ENCODE assay signal across 17 cellular contexts in the genomic region with DNA sequence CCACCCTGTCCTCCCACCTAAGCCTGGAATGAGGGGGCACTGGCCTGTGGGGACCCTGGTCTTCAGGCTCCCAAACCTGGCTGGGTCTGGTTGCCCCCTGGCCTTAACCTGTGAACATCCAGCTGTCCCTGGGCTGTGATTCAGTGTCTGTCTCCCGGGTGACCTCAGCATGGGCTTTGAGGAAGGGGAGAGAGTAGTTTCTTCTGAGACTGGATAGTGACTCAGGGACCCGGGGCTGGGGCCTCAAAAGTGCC. TPM values are rescaled to one million over a fixed set of nuclear protein-coding genes. Genes with fewer than 3 reads are reported as not detected.
DNase-seq lines count a peak whose midpoint lies in the region; ATAC-seq, FAIRE-seq and TF ChIP-seq lines count a peak whose summit lies in the region.
"Had no signal": no experiment of that assay in that cellular context is flagged by ENCODE, and none has a peak within 500 bp of the region (broad histone marks: within the 10 kb centered on the region; RNA-seq: fewer than 3 reads in every experiment).

No MANE protein-coding gene starts in this region.

- no peak overlapping the region for H3K4me3 Mint-ChIP-seq in neural progenitor cell
- H3K4me3 Mint-ChIP-seq: activated naive CD4-positive, alpha-beta T cell treated with anti-CD3 and anti-CD28 coated beads, Interleukin-2, amount 10 ng/mL, durations not matched to agents 7 days and 5 days had no signal

- FAIRE-seq in A549 (lab: Jason Lieb, UNC): no peak
- FAIRE-seq: GM18507, HTR-8/SVneo had no signal

- no peaks in the 10 kb centered on the region for H3K9me3 ChIP-seq in A549
- H3K9me3 ChIP-seq in PC-3 (ENCODE audit: low read length): no peaks in the 10 kb centered on the region
- no peaks in the 10 kb centered on the region for H3K9me3 ChIP-seq in esophagus squamous epithelium
- H3K9me3 ChIP-seq in neural progenitor cell (ENCODE audit: low read depth): no peaks in the 10 kb centered on the region

- H4K20me1 ChIP-seq in PC-3 (ENCODE audit: low read length) (peaks cover 21% of the 10 kb centered on the region), neural progenitor cell (ENCODE audit: low read depth) (no peaks in the 10 kb centered on the region)

- CTCF ChIA-PET in A549 (lab: Yijun Ruan, JAX): interaction anchor here (1.9 kb wide), 1 partner anchor 96 kb away, joined by 4 read pairs; no protein-coding TSS in a partner anchor
- CTCF ChIA-PET in PC-3 (lab: Charles Lee): no interaction called here

- TF ChIP-seq CTCF in A549 (IDR thresholded peaks at IDR 0.05) (no peak), PC-3 (conservative IDR thresholded peaks at IDR 0.05; ENCODE audit: low read depth, low read length) (no peak), esophagus squamous epithelium (IDR thresholded peaks at IDR 0.05) (no peak), neural progenitor cell (IDR thresholded peaks at IDR 0.05) (no peak)

- no peaks in the 10 kb centered on the region for H3K9me2 ChIP-seq in PC-3 (replicated peaks; ENCODE audit: low read length)

- H3K4me3 ChIP-seq in A549: no peak overlapping the region
- H3K4me3 ChIP-seq in PC-3 (ENCODE audit: low read length): peak overlapping the region; percentile 99
- peak overlapping the region in 3 of 4 donors; percentile 7 to 59 (median 53) for H3K4me3 ChIP-seq in esophagus squamous epithelium
- H3K4me3 ChIP-seq in neural progenitor cell: no peak overlapping the region

- H3F3A ChIP-seq in PC-3 (ENCODE audit: low read length, unreplicated experiment) (peaks cover 9% of the 10 kb centered on the region), neural progenitor cell (ENCODE audit: low read depth) (peaks cover 16% of the 10 kb centered on the region)

- no peaks in the 10 kb centered on the region for H3K27me3 ChIP-seq in PC-3 (ENCODE audit: low read length)
- peaks cover 0 to 30% (median 0%) of the 10 kb centered on the region in 4 donors for H3K27me3 ChIP-seq in esophagus squamous epithelium
- peaks cover 9% of the 10 kb centered on the region for H3K27me3 ChIP-seq in neural progenitor cell

- POLR2A ChIA-PET in A549 (lab: Yijun Ruan, JAX) (interaction anchor here (0.6 kb wide), 1 partner anchor 12 kb away, joined by 4 read pairs; no protein-coding TSS in a partner anchor), PC-3 (lab: Charles Lee; ENCODE audit: unreplicated experiment) (interaction anchor here (4.1 kb wide), 1 partner anchor 12 kb away, joined by 64 read pairs; a partner anchor contains a TSS)

- intact Hi-C loops in PC-3 (cut with micrococcal nuclease) (no loop called here), esophagus squamous epithelium (cut with DNase I) (no loop called here)

- DNase-seq in A549 (ENCODE audit: low read depth in 1 of 2, low spot score in 1 of 2): no peak
- DNase-seq in PC-3: no peak
- no peak for DNase-seq in esophagus squamous epithelium (lab: John Stamatoyannopoulos, UW)
- DNase-seq in neural progenitor cell (ENCODE audit: low spot score): no peak
- DNase-seq in 8988T: no peak
- DNase-seq in globus pallidus (ENCODE audit: low spot score): no peak
- no peak for DNase-seq in HT-29 (ENCODE audit: low spot score)
- DNase-seq in stimulated activated CD4-positive, alpha-beta T cell treated with anti-CD3 and anti-CD28 coated beads, Interleukin-2, amount 100 ng/mL, for 48 hours: no peak
- DNase-seq: activated naive CD4-positive, alpha-beta T cell treated with anti-CD3 and anti-CD28 coated beads, Interleukin-2, amount 10 ng/mL, durations not matched to agents 7 days and 5 days; midbrain; NCI-H82; substantia nigra had no signal

- H3K4me1 ChIP-seq in A549: peaks cover 70% of the 10 kb centered on the region
- H3K4me1 ChIP-seq in PC-3 (ENCODE audit: insufficient read depth, low read length): peaks cover 42% of the 10 kb centered on the region
- H3K4me1 ChIP-seq in esophagus squamous epithelium: peaks cover 16 to 74% (median 32%) of the 10 kb centered on the region in 3 donors
- H3K4me1 ChIP-seq in neural progenitor cell: peaks cover 38% of the 10 kb centered on the region

- ATAC-seq in A549: no peak
- no peak for ATAC-seq in PC-3

- H3K4me1 Mint-ChIP-seq in neural progenitor cell: peaks cover 52% of the 10 kb centered on the region

- no peaks in the 10 kb centered on the region for H3K9me3 Mint-ChIP-seq in neural progenitor cell
- H3K9me3 Mint-ChIP-seq: activated naive CD4-positive, alpha-beta T cell treated with anti-CD3 and anti-CD28 coated beads, Interleukin-2, amount 10 ng/mL, durations not matched to agents 7 days and 5 days had no signal

- H3K79me2 ChIP-seq in PC-3 (ENCODE audit: low read length): peaks cover 45% of the 10 kb centered on the region
- H3K79me2 ChIP-seq in neural progenitor cell (ENCODE audit: low read depth): no peaks in the 10 kb centered on the region

- TF ChIP-seq EP300 in A549 (IDR thresholded peaks at IDR 0.05): no peak

- peaks cover 12% of the 10 kb centered on the region for H3K36me3 ChIP-seq in PC-3 (ENCODE audit: low read depth, low read length)
- no peaks in the 10 kb centered on the region for H3K36me3 ChIP-seq in esophagus squamous epithelium
- H3K36me3 ChIP-seq in neural progenitor cell: no peaks in the 10 kb centered on the region

- H3K9ac ChIP-seq in PC-3 (ENCODE audit: low read length) (peak overlapping the region; percentile 96), neural progenitor cell (no peak overlapping the region)

- H3K36me3 Mint-ChIP-seq in neural progenitor cell: no peaks in the 10 kb centered on the region
- H3K36me3 Mint-ChIP-seq: activated naive CD4-positive, alpha-beta T cell treated with anti-CD3 and anti-CD28 coated beads, Interleukin-2, amount 10 ng/mL, durations not matched to agents 7 days and 5 days had no signal

- no peak overlapping the region for H3K27ac Mint-ChIP-seq in neural progenitor cell
- H3K27ac Mint-ChIP-seq: activated naive CD4-positive, alpha-beta T cell treated with anti-CD3 and anti-CD28 coated beads, Interleukin-2, amount 10 ng/mL, durations not matched to agents 7 days and 5 days had no signal

- no peak overlapping the region for H2AFZ ChIP-seq in PC-3 (ENCODE audit: low read length)
- no peak overlapping the region for H2AFZ ChIP-seq in neural progenitor cell (replicated peaks)

- H3K27ac ChIP-seq in A549 (peak overlapping the region; percentile 34 to 86; a peak in 5 of 6 replicates), PC-3 (ENCODE audit: low read length) (peak overlapping the region; percentile 96), esophagus squamous epithelium (peak overlapping the region; percentile 68 to 94 (median 90)), neural progenitor cell (no peak overlapping the region)

- H3K4me2 ChIP-seq in A549: peak overlapping the region; percentile 34; the same call in 1 of the 3 replicates
- peak overlapping the region; percentile 87 for H3K4me2 ChIP-seq in PC-3 (ENCODE audit: low read length)
- H3K4me2 ChIP-seq in neural progenitor cell: peak overlapping the region; percentile 63

- peaks cover 20% of the 10 kb centered on the region for H3K27me3 Mint-ChIP-seq in neural progenitor cell (ENCODE audit: insufficient read depth, low read depth)

- no peak for TF ChIP-seq RAD21 in A549 (conservative IDR thresholded peaks at IDR 0.05 in 1 of 2, IDR thresholded peaks at IDR 0.05 in 1 of 2)

- 0% methylated on average over 2 of the region's 2 CpGs for WGBS in A549 (ENCODE audit: missing lambda C conversion rate)
- WGBS in esophagus squamous epithelium, 2 donors: 0 to 6% methylated on average over 1 to 2 of the region's 2 CpGs

- BruUV-seq in PC-3 (replicated peaks; lab: Mats Ljungman, UMichigan): no TSS peak

- no peak for TF ChIP-seq POLR2A in A549 (IDR thresholded peaks at IDR 0.05; ENCODE audit: low read length)
- no peak for TF ChIP-seq POLR2A in esophagus squamous epithelium (IDR thresholded peaks at IDR 0.05)

TF ChIP-seq in A549, 52 proteins besides CTCF, POLR2A, EP300 and RAD21:
- TF ChIP-seq PHF8 (IDR thresholded peaks at IDR 0.05; ENCODE audit: borderline replicate concordance, low read depth) (no peak), SREBF2 (IDR thresholded peaks at IDR 0.05) (no peak)
TF ChIP-seq in A549: peak in this region for 0.

RNA-seq across cellular contexts. Expression of a gene that starts 0.3 kb away (rescaled TPM):
- polyA plus RNA-seq in A549 (2011; rRNA removed): 2.3 and 2.4 TPM in 2 replicates
- polyA plus RNA-seq in A549 (2012; cell fraction: cytosol; rRNA removed): 1.9 and 2.4 TPM in 2 replicates
- 6.1 and 6.7 TPM in 2 replicates for polyA plus RNA-seq in A549 (2012; cell fraction: nucleus; rRNA removed)
- polyA plus RNA-seq in A549 (2017; fragmentation: RNase III; extraction: RNeasy Plus Mini Kit Qiagen cat#74134 plus additional on column Dnase treatment): 1.3 to 1.5 TPM (median 1.5 TPM) in 3 replicates
- polyA minus RNA-seq in A549 (2011; rRNA and poly(A)+ RNA removed): 1.9 and 2.8 TPM in 2 replicates
- total RNA-seq in PC-3 (2014; rRNA removed): 656 and 724 TPM in 2 replicates
- total RNA-seq in esophagus squamous epithelium: 100 to 1,000 TPM in 3 of 4 donors, 10 to 100 TPM in 1; 99.4 to 436 (median 200) TPM
- 2.8 TPM in 1 of 2 replicates, not detected in the other for total RNA-seq in neural progenitor cell (ENCODE audit: low replicate concordance)
- 1,331 and 1,483 TPM in 2 replicates for total RNA-seq in HT-29 (2014; rRNA removed; shearing (Covaris generic))
- total RNA-seq: T-helper 2 cell treated with Interferon-gamma antibody and Interleukin-4, amounts not matched to agents 100 ng/mL and 5 ng/mL, for 36 hours had no signal

RNA-seq across cellular contexts. Expression of a gene that starts 11.8 kb away (rescaled TPM):
- 4.1 and 5.5 TPM in 2 replicates for polyA plus RNA-seq in A549 (2011; rRNA removed)
- polyA plus RNA-seq in A549 (2012; cell fraction: cytosol; rRNA removed): 11.3 and 12.4 TPM in 2 replicates
- 7.8 and 11.8 TPM in 2 replicates for polyA plus RNA-seq in A549 (2012; cell fraction: nucleus; rRNA removed)
- 4.9 to 5.8 TPM (median 5.3 TPM) in 3 replicates for polyA plus RNA-seq in A549 (2017; fragmentation: RNase III; extraction: RNeasy Plus Mini Kit Qiagen cat#74134 plus additional on column Dnase treatment)
- 5.1 and 5.4 TPM in 2 replicates for polyA minus RNA-seq in A549 (2011; rRNA and poly(A)+ RNA removed)
- 0.35 and 3.3 TPM in 2 replicates for total RNA-seq in PC-3 (2014; rRNA removed)
- total RNA-seq in esophagus squamous epithelium: 1 to 10 TPM in 1 of 4 donors, under 1 TPM in 1, not detected in 2; 0.34 to 4.4 TPM
- total RNA-seq in neural progenitor cell (ENCODE audit: low replicate concordance): 10.5 and 12.0 TPM in 2 replicates
- total RNA-seq in HT-29 (2014; rRNA removed; shearing (Covaris generic)): 7.3 and 9.8 TPM in 2 replicates

RNA-seq across cellular contexts. Expression of a gene that starts 30.4 kb away (rescaled TPM):
- polyA plus RNA-seq in A549 (2011; rRNA removed) (0.16 TPM in 1 of 2 replicates, not detected in the other), A549 (2017; fragmentation: RNase III; extraction: RNeasy Plus Mini Kit Qiagen cat#74134 plus additional on column Dnase treatment) (not detected in 3 replicates)
- polyA plus RNA-seq in A549 (2012; cell fraction: cytosol; rRNA removed): 0.07 and 0.10 TPM in 2 replicates
- 0.06 and 0.17 TPM in 2 replicates for polyA plus RNA-seq in A549 (2012; cell fraction: nucleus; rRNA removed)
- polyA minus RNA-seq in A549 (2011; rRNA and poly(A)+ RNA removed): not detected in 2 replicates
- total RNA-seq in PC-3 (2014; rRNA removed) (3.8 TPM in 1 of 2 replicates, not detected in the other), esophagus squamous epithelium (not detected), neural progenitor cell (ENCODE audit: low replicate concordance) (not detected in 2 replicates)
- total RNA-seq in HT-29 (2014; rRNA removed; shearing (Covaris generic)): not detected in 2 replicates
- total RNA-seq: dermis microvascular lymphatic vessel endothelial cell; T-helper 2 cell treated with Interferon-gamma antibody and Interleukin-4, amounts not matched to agents 100 ng/mL and 5 ng/mL, for 36 hours had no signal
- polyA plus RNA-seq: AG04450 had no signal

Comparison
In these comparisons a context has a peak if more than half of its experiments do, and no peak if none do; other contexts are left out.
1. H3K4me2 ChIP-seq: peak in every context shown above with its lines; median percentile 87 in PC-3; 63 in neural progenitor cell; 34 in A549.
2. H3K4me3 ChIP-seq: peak in PC-3 (single experiment) and esophagus squamous epithelium (3 of 4); none in A549 (single experiment) and neural progenitor cell (single experiment).
3. RNA of a gene that starts 0.3 kb away (total RNA-seq): 1,331 to 1,483 TPM in HT-29, 656 to 724 TPM in PC-3 and 99.4 to 436 TPM in esophagus squamous epithelium; 2.8 TPM in neural progenitor cell; every median in the first group is over 10 times any median in the second.